ENCODE assay signal across 10 cellular contexts in genomic region chr11:124331873-124332272, GRCh38. TPM values are rescaled to one million over a fixed set of nuclear protein-coding genes. Genes with fewer than 3 reads are reported as not detected.
"Had no signal": no experiment of that assay in that cellular context is flagged by ENCODE, and none has a peak within 500 bp of the region (broad histone marks: within the 10 kb centered on the region; RNA-seq: fewer than 3 reads in every experiment).

No MANE protein-coding gene starts in this region.

- H3K4me2 ChIP-seq: GM23338 had no signal

- H3K27ac ChIP-seq: HL-60 had no signal

- H3K9me3 ChIP-seq: HAP-1 had no signal

- ATAC-seq: GM23338, HCT116 had no signal

- H3K4me3 ChIP-seq: GM23338, HAP-1 had no signal

- H3K36me3 ChIP-seq: HAP-1 had no signal

- H3K4me1 ChIP-seq: HAP-1 had no signal

- H2AFZ ChIP-seq: GM23338 had no signal

- DNase-seq: H7, HFFc6, KG1 had no signal

RNA-seq across cellular contexts. Expression of gene OR8D2, which starts 11.9 kb away (rescaled TPM):
- total RNA-seq: GM23338, H4, H7, HFFc6, HT1080 had no signal
- polyA plus RNA-seq: GM23338, IgD-negative memory B cell had no signal

RNA-seq across cellular contexts. Expression of gene OR8D1, which starts 18.1 kb away (rescaled TPM):
- total RNA-seq: GM23338, H4, H7, HFFc6, HT1080 had no signal
- polyA plus RNA-seq: GM23338, IgD-negative memory B cell had no signal

RNA-seq across cellular contexts. Expression of gene OR8B2, which starts 52.4 kb away (rescaled TPM):
- total RNA-seq: GM23338, H4, H7, HFFc6, HT1080 had no signal
- polyA plus RNA-seq: GM23338, IgD-negative memory B cell had no signal
